Comparison of ENCODE assay signal across 19 cellular contexts in genomic region chr2:224513991-224514390, GRCh38.
DNase-seq lines count a peak whose midpoint lies in the region; ATAC-seq and TF ChIP-seq lines count a peak whose summit lies in the region.
"Had no signal": no experiment of that assay in that cellular context is flagged by ENCODE, and none has a peak within 500 bp of the region (broad histone marks: within the 10 kb centered on the region; RNA-seq: fewer than 3 reads in every experiment).

No MANE protein-coding gene starts in this region.

- no peak for DNase-seq in CD8-positive, alpha-beta T cell
- DNase-seq in H9 (no peak), cardiac fibroblast (ENCODE audit: low read depth in 2 of 2) (peak; percentile 19 to 34), progenitor cell of endocrine pancreas (ENCODE audit: low spot score, unreplicated experiment) (no peak), NCI-H226 (no peak)
- no peak for DNase-seq in activated CD4-positive, alpha-beta T cell treated with anti-CD3 and anti-CD28 coated beads for 48 hours
- DNase-seq in activated T-helper 2 cell treated with anti-CD3 and anti-CD28 coated beads, Interferon-gamma antibody, Interleukin-2, Interleukin-4, amounts not matched to agents 10 μg/mL and 5 μg/mL and 100 μg/mL, durations not matched to agents 14 hours and 24 hours and 36 hours (ENCODE audit: low spot score) = no peak
- DNase-seq: COR-L47, GF-D8, Kasumi-1, MG63, NCI-H1048, NCI-H1436 treated with DMSO at 0.1 percent for 48 hours, NCI-H2029, NCI-H526 had no signal

- CTCF ChIA-PET in CD8-positive, alpha-beta T cell (lab: Charles Lee) = no interaction called here

- H2BK12ac ChIP-seq in H9 (ENCODE audit: insufficient read length, low read depth, low read length) = no peak overlapping the region

- H2BK15ac ChIP-seq in H9 (ENCODE audit: low read depth, low read length) = no peak overlapping the region

- H2BK120ac ChIP-seq in H9 (ENCODE audit: low read depth, low read length, poor library complexity, severe bottlenecking) = no peak overlapping the region

- H2BK20ac ChIP-seq in H9 (ENCODE audit: low read depth, low read length, poor library complexity, severe bottlenecking) = no peak overlapping the region

- no peaks in the 10 kb centered on the region for H4K20me1 ChIP-seq in H9 (ENCODE audit: control insufficient read depth, insufficient read depth, insufficient read length)

- H3K79me1 ChIP-seq in H9 (ENCODE audit: insufficient read depth, low read depth, low read length, poor library complexity, severe bottlenecking) = no peaks in the 10 kb centered on the region

- peaks cover 10% of the 10 kb centered on the region for H3K4me1 ChIP-seq in CD8-positive, alpha-beta T cell (ENCODE audit: insufficient read depth, low read length)
- H3K4me1 ChIP-seq in H9 (ENCODE audit: insufficient read depth, low read length) = no peaks in the 10 kb centered on the region; the same call in 1 of the 2 replicates

- H3K4ac ChIP-seq in H9 (ENCODE audit: low read depth, low read length) = no peak overlapping the region

- H3K27me3 ChIP-seq in CD8-positive, alpha-beta T cell (ENCODE audit: insufficient read depth, low read length) = no peaks in the 10 kb centered on the region
- no peaks in the 10 kb centered on the region for H3K27me3 ChIP-seq in H9 (ENCODE audit: insufficient read depth, low read length)
- H3K27me3 ChIP-seq: MG63 had no signal

- POLR2A ChIA-PET in CD8-positive, alpha-beta T cell (lab: Charles Lee) = interaction anchor here (0.9 kb wide), 1 partner anchor 71 kb away, joined by 5 read pairs; the partner anchor contains the start of gene CUL3

- H3K27ac Mint-ChIP-seq in CD8-positive, alpha-beta T cell = peak overlapping the region; percentile 45
- H3K27ac Mint-ChIP-seq in H9 (peak overlapping the region in 2 of 3 experiments; percentile 44 to 45; a peak in 1 of 7 replicates), progenitor cell of endocrine pancreas (peak overlapping the region; percentile 24)
- no peak overlapping the region for H3K27ac Mint-ChIP-seq in activated T-helper 2 cell treated with anti-CD3 and anti-CD28 coated beads, Interferon-gamma antibody, Interleukin-2, Interleukin-4, amounts not matched to agents 10 μg/mL and 5 μg/mL and 100 μg/mL, durations not matched to agents 14 hours and 24 hours and 36 hours
- H3K27ac Mint-ChIP-seq: CD14-positive monocyte had no signal

- no peak overlapping the region for H3K4me3 ChIP-seq in CD8-positive, alpha-beta T cell (ENCODE audit: low read depth, low read length)
- no peak overlapping the region for H3K4me3 ChIP-seq in cardiac fibroblast (replicated peaks in 1 of 2; ENCODE audit: low read depth in 2 of 2, low read length in 2 of 2)
- H3K4me3 ChIP-seq: A549, GM12878, MG63 had no signal

- no peaks in the 10 kb centered on the region for H3K23me2 ChIP-seq in H9 (ENCODE audit: insufficient read length, low read depth, low read length, poor library complexity, severe bottlenecking)

- H4K91ac ChIP-seq in H9 (ENCODE audit: insufficient read length, low read depth, low read length) = no peak overlapping the region

- no peak overlapping the region for H3T11ph ChIP-seq in H9 (ENCODE audit: low read length)

- no peak overlapping the region for H3K9ac ChIP-seq in H9 (ENCODE audit: extremely low read depth, insufficient read length, low read length)

- no peak overlapping the region for H3K56ac ChIP-seq in H9 (ENCODE audit: insufficient read length, low read depth, low read length)

- H2BK5ac ChIP-seq in H9 (ENCODE audit: insufficient read length, low read length) = no peak overlapping the region

- H4K8ac ChIP-seq in H9 (replicated peaks; ENCODE audit: insufficient read length, low read depth, low read length) = no peak overlapping the region

- no peak for ATAC-seq in CD8-positive, alpha-beta T cell
- ATAC-seq in GM21447 (IDR thresholded peaks at IDR 0.05; ENCODE audit: unreplicated experiment) = no peak
- ATAC-seq: A549, GM12878 had no signal

- H3K14ac ChIP-seq in H9 (ENCODE audit: insufficient read depth, low read length) = no peak overlapping the region

- no peak overlapping the region for H3K18ac ChIP-seq in H9 (ENCODE audit: insufficient read length, low read depth, low read length)

- H3K23ac ChIP-seq in H9 (ENCODE audit: insufficient read length, low read depth, low read length) = no peak overlapping the region

- no peak overlapping the region for H2AFZ ChIP-seq in H9 (ENCODE audit: low read length)

- no peak overlapping the region for H4K5ac ChIP-seq in H9 (ENCODE audit: insufficient read length, low read depth, low read length)

- no peaks in the 10 kb centered on the region for H3K27me3 Mint-ChIP-seq in CD8-positive, alpha-beta T cell (ENCODE audit: low read depth)
- H3K27me3 Mint-ChIP-seq in H9 (ENCODE audit: low read depth) (no peaks in the 10 kb centered on the region), progenitor cell of endocrine pancreas (no peaks in the 10 kb centered on the region)
- H3K27me3 Mint-ChIP-seq in activated T-helper 2 cell treated with anti-CD3 and anti-CD28 coated beads, Interferon-gamma antibody, Interleukin-2, Interleukin-4, amounts not matched to agents 10 μg/mL and 5 μg/mL and 100 μg/mL, durations not matched to agents 14 hours and 24 hours and 36 hours (ENCODE audit: low read depth) = no peaks in the 10 kb centered on the region

- H3K27ac ChIP-seq in CD8-positive, alpha-beta T cell (ENCODE audit: low read depth, low read length) = no peak overlapping the region
- H3K27ac ChIP-seq in H9 (ENCODE audit: insufficient read length, low read depth, low read length) = no peak overlapping the region
- H3K27ac ChIP-seq: A549 had no signal

- H3K4me2 ChIP-seq in H9 (ENCODE audit: insufficient read depth, insufficient read length, low read length) = no peak overlapping the region
- H3K4me2 ChIP-seq: A549 had no signal

- no peak overlapping the region for H2AK5ac ChIP-seq in H9 (ENCODE audit: insufficient read length, low read length)

- H3K9me3 ChIP-seq in CD8-positive, alpha-beta T cell (ENCODE audit: low read length) = no peaks in the 10 kb centered on the region
- H3K9me3 ChIP-seq in H9 (ENCODE audit: control insufficient read depth, low read depth, low read length) = no peaks in the 10 kb centered on the region
- H3K9me3 ChIP-seq: A549, MG63 had no signal

- intact Hi-C loops in CD8-positive, alpha-beta T cell (cut with DNase I, micrococcal nuclease) = no loop called here
- intact Hi-C loops in activated T-helper 2 cell treated with anti-CD3 and anti-CD28 coated beads, Interferon-gamma antibody, Interleukin-2, Interleukin-4, amounts not matched to agents 10 μg/mL and 5 μg/mL and 100 μg/mL, durations not matched to agents 14 hours and 24 hours and 36 hours (cut with micrococcal nuclease) = no loop called here

- no peak for TF ChIP-seq CTCF in CD8-positive, alpha-beta T cell (IDR thresholded peaks at IDR 0.05)
- TF ChIP-seq CTCF in H9 (conservative IDR thresholded peaks at IDR 0.05) (no peak), cardiac fibroblast (IDR thresholded peaks at IDR 0.05; ENCODE audit: low read depth, low read length) (no peak), progenitor cell of endocrine pancreas (IDR thresholded peaks at IDR 0.05; ENCODE audit: unreplicated experiment) (no peak)

- peaks cover 48% of the 10 kb centered on the region for H3K4me1 Mint-ChIP-seq in CD8-positive, alpha-beta T cell (ENCODE audit: low read depth)
- H3K4me1 Mint-ChIP-seq in H9 = no peaks in the 10 kb centered on the region
- no peaks in the 10 kb centered on the region for H3K4me1 Mint-ChIP-seq in progenitor cell of endocrine pancreas (ENCODE audit: low read depth)
- peaks cover 24% of the 10 kb centered on the region for H3K4me1 Mint-ChIP-seq in activated T-helper 2 cell treated with anti-CD3 and anti-CD28 coated beads, Interferon-gamma antibody, Interleukin-2, Interleukin-4, amounts not matched to agents 10 μg/mL and 5 μg/mL and 100 μg/mL, durations not matched to agents 14 hours and 24 hours and 36 hours (ENCODE audit: low read depth)

- WGBS in H9 (ENCODE audit: extremely low coverage, insufficient read length, low lambda C conversion rate) = no CpG with 5 or more reads among the region's 3 CpGs

- peaks cover 47% of the 10 kb centered on the region for H3K36me3 Mint-ChIP-seq in CD8-positive, alpha-beta T cell
- peaks cover 2 to 23% (median 19%) of the 10 kb centered on the region in 3 experiments; a peak in 5 of 7 replicates for H3K36me3 Mint-ChIP-seq in H9 (ENCODE audit: insufficient read depth in 1 of 3, low read depth in 3 of 3)
- H3K36me3 Mint-ChIP-seq in progenitor cell of endocrine pancreas (ENCODE audit: insufficient read depth) = peaks cover 16% of the 10 kb centered on the region
- peaks cover 34% of the 10 kb centered on the region for H3K36me3 Mint-ChIP-seq in activated T-helper 2 cell treated with anti-CD3 and anti-CD28 coated beads, Interferon-gamma antibody, Interleukin-2, Interleukin-4, amounts not matched to agents 10 μg/mL and 5 μg/mL and 100 μg/mL, durations not matched to agents 14 hours and 24 hours and 36 hours (ENCODE audit: low read depth)

- peaks cover 4% of the 10 kb centered on the region for H3K36me3 ChIP-seq in CD8-positive, alpha-beta T cell (ENCODE audit: insufficient read depth, low read length)

- no peaks in the 10 kb centered on the region for H3K9me3 Mint-ChIP-seq in CD8-positive, alpha-beta T cell
- H3K9me3 Mint-ChIP-seq in H9 = no peaks in the 10 kb centered on the region
- peaks cover 2% of the 10 kb centered on the region for H3K9me3 Mint-ChIP-seq in progenitor cell of endocrine pancreas (ENCODE audit: low read depth)
- no peaks in the 10 kb centered on the region for H3K9me3 Mint-ChIP-seq in activated T-helper 2 cell treated with anti-CD3 and anti-CD28 coated beads, Interferon-gamma antibody, Interleukin-2, Interleukin-4, amounts not matched to agents 10 μg/mL and 5 μg/mL and 100 μg/mL, durations not matched to agents 14 hours and 24 hours and 36 hours
- H3K9me3 Mint-ChIP-seq: CD14-positive monocyte had no signal

- peaks cover 4% of the 10 kb centered on the region; the same call in 1 of the 2 replicates for H3K79me2 ChIP-seq in H9 (ENCODE audit: insufficient read depth, low read length)

- no peak overlapping the region for H3K4me3 Mint-ChIP-seq in CD8-positive, alpha-beta T cell
- no peak overlapping the region for H3K4me3 Mint-ChIP-seq in H9
- H3K4me3 Mint-ChIP-seq in progenitor cell of endocrine pancreas (ENCODE audit: low read depth) = no peak overlapping the region
- H3K4me3 Mint-ChIP-seq in activated T-helper 2 cell treated with anti-CD3 and anti-CD28 coated beads, Interferon-gamma antibody, Interleukin-2, Interleukin-4, amounts not matched to agents 10 μg/mL and 5 μg/mL and 100 μg/mL, durations not matched to agents 14 hours and 24 hours and 36 hours (ENCODE audit: low read depth) = no peak overlapping the region
- H3K4me3 Mint-ChIP-seq: CD14-positive monocyte had no signal

Comparison
In these comparisons a context has a peak if more than half of its experiments do, and no peak if none do; other contexts are left out.
1. DNase-seq: peak in cardiac fibroblast (2 of 2); none in CD8-positive, alpha-beta T cell (0 of 7), H9 (single experiment), progenitor cell of endocrine pancreas (single experiment), NCI-H226 (single experiment), activated CD4-positive, alpha-beta T cell treated with anti-CD3 and anti-CD28 coated beads for 48 hours (single experiment) and activated T-helper 2 cell treated with anti-CD3 and anti-CD28 coated beads, Interferon-gamma antibody, Interleukin-2, Interleukin-4, amounts not matched to agents 10 μg/mL and 5 μg/mL and 100 μg/mL, durations not matched to agents 14 hours and 24 hours and 36 hours (single experiment).